Comparison of ENCODE assay signal across 9 cellular contexts in genomic region chr5:39948867-39949468, GRCh38.
DNase-seq lines count a peak whose midpoint lies in the region; ATAC-seq, FAIRE-seq and TF ChIP-seq lines count a peak whose summit lies in the region.
"Had no signal": no experiment of that assay in that cellular context is flagged by ENCODE, and none has a peak within 500 bp of the region (broad histone marks: within the 10 kb centered on the region; RNA-seq: fewer than 3 reads in every experiment).

No MANE protein-coding gene starts in this region.

- ATAC-seq in HG02763 (IDR thresholded peaks at IDR 0.05; ENCODE audit: unreplicated experiment) = peak; percentile 79

- TF ChIP-seq CTCF in brain microvascular endothelial cell (IDR thresholded peaks at IDR 0.05; ENCODE audit: low read depth, low read length, missing control alignments) = peak; percentile 61

- FAIRE-seq in islet of Langerhans (lab: Jason Lieb, UNC) = peak; percentile 95

- no peaks in the 10 kb centered on the region for H3K27me3 ChIP-seq in brain microvascular endothelial cell (replicated peaks)
- H3K27me3 ChIP-seq: BLaER1 had no signal

- in situ Hi-C loops in brain microvascular endothelial cell (cut with HindIII; ENCODE audit: low pct_ligation_motif_present, low sequenced_read_pairs) = no loop called here

- no peak overlapping the region for H3K27ac ChIP-seq in brain microvascular endothelial cell
- H3K27ac ChIP-seq: BLaER1 had no signal

- DNase-seq in NCI-H1436 (lab: John Stamatoyannopoulos, UW) = peak; percentile 10
- no peak for DNase-seq in NCI-H1436 treated with DMSO at 0.1 percent for 48 hours (lab: John Stamatoyannopoulos, UW)
- peak; percentile 16 for DNase-seq in NCI-H128 (lab: John Stamatoyannopoulos, UW; ENCODE audit: unreplicated experiment)
- peak; percentile 39 for DNase-seq in T-helper 9 cell
- DNase-seq in brain microvascular endothelial cell = peak; percentile 71
- DNase-seq in stimulated activated CD4-positive, alpha-beta T cell treated with anti-CD3 and anti-CD28 coated beads, Interleukin-4, amount 100 ng/mL, for 1 hour = peak; percentile 30

- H3K4me3 ChIP-seq in brain microvascular endothelial cell (ENCODE audit: low read depth, low read length) = no peak overlapping the region
- H3K4me3 ChIP-seq: BLaER1 had no signal

- H3K36me3 ChIP-seq in brain microvascular endothelial cell (replicated peaks) = no peaks in the 10 kb centered on the region
- H3K36me3 ChIP-seq: BLaER1 had no signal
